Comparison of ENCODE assay signal across 1 cellular context in the genomic region with DNA sequence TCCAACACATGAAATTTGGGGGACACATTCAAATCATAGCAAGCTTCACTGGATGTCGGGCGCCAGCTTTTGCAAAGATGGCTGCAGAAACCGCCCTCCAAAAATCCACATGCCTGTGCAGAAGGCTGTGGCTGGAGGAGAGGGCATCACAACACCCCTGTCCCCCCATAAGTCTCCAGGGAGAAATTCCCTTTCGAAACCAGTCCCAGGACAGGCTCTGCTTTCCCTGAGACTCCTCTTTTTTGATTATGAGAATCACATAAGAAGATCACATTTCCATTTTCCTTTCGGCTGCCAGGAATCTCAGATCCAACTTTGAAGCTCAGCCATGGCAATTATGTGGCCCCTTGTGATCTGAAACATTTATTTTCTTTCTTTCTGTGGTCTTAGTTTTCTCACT.
TF ChIP-seq lines count a peak whose summit lies in the region.

No MANE protein-coding gene starts in this region.

TF ChIP-seq in HCT116, 20 proteins besides CTCF, POLR2A, EP300 and RAD21 (continued from another document):
- TF ChIP-seq, protein P1, sequence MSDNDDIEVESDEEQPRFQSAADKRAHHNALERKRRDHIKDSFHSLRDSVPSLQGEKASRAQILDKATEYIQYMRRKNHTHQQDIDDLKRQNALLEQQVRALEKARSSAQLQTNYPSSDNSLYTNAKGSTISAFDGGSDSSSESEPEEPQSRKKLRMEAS (IDR thresholded peaks at IDR 0.05), result no peak
- TF ChIP-seq JUND (IDR thresholded peaks at IDR 0.05) (no peak), SRF (IDR thresholded peaks at IDR 0.05; ENCODE audit: low read depth) (no peak), EZH2 (IDR thresholded peaks at IDR 0.05) (no peak), TCF7L2 (IDR thresholded peaks at IDR 0.05; ENCODE audit: borderline replicate concordance, extremely low read depth, insufficient read depth, insufficient read length) (no peak), EGR1 (IDR thresholded peaks at IDR 0.05; ENCODE audit: low read depth) (no peak), FOSL1 (IDR thresholded peaks at IDR 0.05; ENCODE audit: low read depth) (no peak)
TF ChIP-seq in HCT116: peak in this region for 0.
